In the genomic region with DNA sequence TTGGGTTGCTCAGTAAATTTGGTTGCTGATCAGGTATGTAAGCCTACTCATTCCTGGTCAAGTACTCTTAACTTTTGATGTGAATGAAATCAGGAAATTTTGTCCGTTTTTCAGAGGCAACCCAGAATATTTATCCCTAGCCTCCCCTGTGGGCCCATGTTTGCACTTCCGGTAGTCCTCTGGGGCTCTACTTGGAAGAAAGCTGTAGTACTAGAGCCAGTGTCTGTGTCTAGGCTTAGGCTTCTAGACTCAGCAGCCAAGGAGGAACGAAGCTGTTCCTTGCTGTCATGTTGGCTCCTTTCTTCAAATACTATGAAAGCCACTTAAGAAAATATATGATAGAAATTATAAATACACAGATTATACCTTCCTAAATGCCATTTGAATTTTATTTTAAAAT, we compare ENCODE assay signal across 21 cellular contexts. TPM values are rescaled to one million over a fixed set of nuclear protein-coding genes. Genes with fewer than 3 reads are reported as not detected.
A peak's percentile ranks its signal among the peaks of the same experiment; 100 is the strongest.
DNase-seq lines count a peak whose midpoint lies in the region; ATAC-seq lines count a peak whose summit lies in the region.
"Had no signal": no experiment of that assay in that cellular context is flagged by ENCODE, and none has a peak within 500 bp of the region (broad histone marks: within the 10 kb centered on the region; RNA-seq: fewer than 3 reads in every experiment).

No MANE protein-coding gene starts in this region.

- peaks cover 35% of the 10 kb centered on the region for H3K4me1 ChIP-seq in thymus (ENCODE audit: control insufficient read depth, insufficient read depth, low read length)
- H3K4me1 ChIP-seq: gastroesophageal sphincter, HAP-1, suprapubic skin had no signal

- H3K4me3 ChIP-seq in thymus (ENCODE audit: low read length), result no peak overlapping the region
- H3K4me3 ChIP-seq: BLaER1 treated with 17β-estradiol and CSF1 and Interleukin-3, amounts not matched to agents 10 nM and 100 nM; gastroesophageal sphincter; HAP-1; hepatocyte; suprapubic skin had no signal

- CTCF ChIA-PET in T-cell (lab: Charles Lee), result interaction anchor here in 1 of 2 donors (0.8 to 1.2 kb wide), 2 partner anchors 9 kb away, joined by 3 read pairs; no protein-coding TSS in a partner anchor

- POLR2A ChIA-PET in T-cell (lab: Charles Lee), result interaction anchor here in 1 of 2 donors (1.0 kb wide), 1 partner anchor 11 kb away, joined by 4 read pairs; no protein-coding TSS in a partner anchor
- POLR2A ChIA-PET in naive thymus-derived CD8-positive, alpha-beta T cell (lab: Charles Lee), result interaction anchor here (1.4 kb wide), 1 partner anchor 12 kb away, joined by 3 read pairs; no protein-coding TSS in a partner anchor

- H3K36me3 ChIP-seq in thymus (ENCODE audit: control insufficient read depth, insufficient read depth), result peaks cover 5% of the 10 kb centered on the region
- H3K36me3 ChIP-seq: HAP-1 had no signal

- peaks cover 38% of the 10 kb centered on the region for H3K4me1 Mint-ChIP-seq in stimulated activated naive CD8-positive, alpha-beta T cell treated with anti-CD3 and anti-CD28 coated beads, Interleukin-15, Interleukin-2, amounts not matched to agents 100 ng/mL and 50 ng/mL, for 24 hours (ENCODE audit: low read depth)
- H3K4me1 Mint-ChIP-seq in stimulated activated naive CD8-positive, alpha-beta T cell treated with anti-CD3 and anti-CD28 coated beads, Interleukin-15, amount 100 ng/mL, for 72 hours, result peaks cover 33% of the 10 kb centered on the region
- H3K4me1 Mint-ChIP-seq in T-cell, result peaks cover 32 to 53% (median 48%) of the 10 kb centered on the region in 3 donors
- peaks cover 5 to 53% (median 41%) of the 10 kb centered on the region in 4 donors for H3K4me1 Mint-ChIP-seq in naive thymus-derived CD8-positive, alpha-beta T cell

- H3K36me3 Mint-ChIP-seq in stimulated activated naive CD8-positive, alpha-beta T cell treated with anti-CD3 and anti-CD28 coated beads, Interleukin-15, Interleukin-2, amounts not matched to agents 100 ng/mL and 50 ng/mL, for 24 hours (ENCODE audit: low read depth), result peaks cover 34% of the 10 kb centered on the region
- peaks cover 15% of the 10 kb centered on the region for H3K36me3 Mint-ChIP-seq in T-cell
- peaks cover 0 to 43% (median 8%) of the 10 kb centered on the region in 3 donors for H3K36me3 Mint-ChIP-seq in naive thymus-derived CD8-positive, alpha-beta T cell
- peaks cover 0 to 13% of the 10 kb centered on the region in 2 donors for H3K36me3 Mint-ChIP-seq in activated naive CD4-positive, alpha-beta T cell treated with anti-CD3 and anti-CD28 coated beads, Interleukin-2, amount 50 U/mL, for 72 hours

- WGBS in thymus, result 95% methylated on average over 3 of the region's 3 CpGs

- H3K9me3 ChIP-seq in thymus (ENCODE audit: control insufficient read depth), result no peaks in the 10 kb centered on the region
- H3K9me3 ChIP-seq: BLaER1 treated with 17β-estradiol and CSF1 and Interleukin-3, amounts not matched to agents 10 nM and 100 nM; gastroesophageal sphincter; HAP-1; suprapubic skin had no signal

- H3K27me3 Mint-ChIP-seq in stimulated activated naive CD8-positive, alpha-beta T cell treated with anti-CD3 and anti-CD28 coated beads, Interleukin-15, Interleukin-2, amounts not matched to agents 100 ng/mL and 50 ng/mL, for 24 hours, result no peaks in the 10 kb centered on the region
- H3K27me3 Mint-ChIP-seq in stimulated activated naive CD8-positive, alpha-beta T cell treated with anti-CD3 and anti-CD28 coated beads, Interleukin-15, amount 100 ng/mL, for 72 hours, result no peaks in the 10 kb centered on the region
- H3K27me3 Mint-ChIP-seq in T-cell, result no peaks in the 10 kb centered on the region
- no peaks in the 10 kb centered on the region for H3K27me3 Mint-ChIP-seq in naive thymus-derived CD8-positive, alpha-beta T cell

- no peaks in the 10 kb centered on the region for H3K27me3 ChIP-seq in thymus (ENCODE audit: control insufficient read depth, insufficient read depth)
- H3K27me3 ChIP-seq: BLaER1 treated with 17β-estradiol and CSF1 and Interleukin-3, amounts not matched to agents 10 nM and 100 nM; gastroesophageal sphincter; hepatocyte; suprapubic skin had no signal

- no peak for DNase-seq in stimulated activated naive CD8-positive, alpha-beta T cell treated with anti-CD3 and anti-CD28 coated beads, Interleukin-15, amount 100 ng/mL, for 72 hours
- DNase-seq in T-cell (no peak), cortex of kidney (lab: John Stamatoyannopoulos, UW) (no peak), LoVo (ENCODE audit: low spot score) (no peak)
- DNase-seq in naive thymus-derived CD8-positive, alpha-beta T cell, result no peak
- DNase-seq in activated naive CD4-positive, alpha-beta T cell treated with anti-CD3 and anti-CD28 coated beads, Interleukin-2, amount 50 U/mL, for 72 hours (ENCODE audit: low spot score in 2 of 2), result no peak
- DNase-seq: activated naive CD4-positive, alpha-beta T cell treated with Interleukin-2 at 50 U/mL for 16 hours; activated T-cell treated with anti-CD3 and anti-CD28 coated beads, Interleukin-2, amount 50 U/mL, for 1 hour; mammary epithelial cell; NCI-H146; NCI-H345; SHP77 treated with DMSO at 0.1 percent for 48 hours; stimulated activated CD4-positive, alpha-beta T cell treated with anti-CD3 and anti-CD28 coated beads, Interleukin-4, amount 100 ng/mL, for 1 hour had no signal

- peak overlapping the region; percentile 54 for H3K27ac ChIP-seq in thymus (ENCODE audit: low read depth)
- H3K27ac ChIP-seq: BLaER1 treated with 17β-estradiol and CSF1 and Interleukin-3, amounts not matched to agents 10 nM and 100 nM; gastroesophageal sphincter; hepatocyte; suprapubic skin had no signal

- H3K9me3 Mint-ChIP-seq in stimulated activated naive CD8-positive, alpha-beta T cell treated with anti-CD3 and anti-CD28 coated beads, Interleukin-15, Interleukin-2, amounts not matched to agents 100 ng/mL and 50 ng/mL, for 24 hours, result no peaks in the 10 kb centered on the region
- H3K9me3 Mint-ChIP-seq in stimulated activated naive CD8-positive, alpha-beta T cell treated with anti-CD3 and anti-CD28 coated beads, Interleukin-15, amount 100 ng/mL, for 72 hours, result no peaks in the 10 kb centered on the region
- H3K9me3 Mint-ChIP-seq in T-cell, result no peaks in the 10 kb centered on the region
- H3K9me3 Mint-ChIP-seq in naive thymus-derived CD8-positive, alpha-beta T cell, result no peaks in the 10 kb centered on the region
- no peaks in the 10 kb centered on the region for H3K9me3 Mint-ChIP-seq in activated naive CD4-positive, alpha-beta T cell treated with anti-CD3 and anti-CD28 coated beads, Interleukin-2, amount 50 U/mL, for 72 hours

- H3K27ac Mint-ChIP-seq in stimulated activated naive CD8-positive, alpha-beta T cell treated with anti-CD3 and anti-CD28 coated beads, Interleukin-15, Interleukin-2, amounts not matched to agents 100 ng/mL and 50 ng/mL, for 24 hours, result peak overlapping the region; percentile 52
- H3K27ac Mint-ChIP-seq in stimulated activated naive CD8-positive, alpha-beta T cell treated with anti-CD3 and anti-CD28 coated beads, Interleukin-15, amount 100 ng/mL, for 72 hours, result no peak overlapping the region
- H3K27ac Mint-ChIP-seq in T-cell, result peak overlapping the region; percentile 83 to 84
- peak overlapping the region in 9 of 10 donors; percentile 48 to 91 (median 79) for H3K27ac Mint-ChIP-seq in naive thymus-derived CD8-positive, alpha-beta T cell
- H3K27ac Mint-ChIP-seq in activated naive CD4-positive, alpha-beta T cell treated with anti-CD3 and anti-CD28 coated beads, Interleukin-2, amount 50 U/mL, for 72 hours, result no peak overlapping the region

- H3K4me3 Mint-ChIP-seq in stimulated activated naive CD8-positive, alpha-beta T cell treated with anti-CD3 and anti-CD28 coated beads, Interleukin-15, Interleukin-2, amounts not matched to agents 100 ng/mL and 50 ng/mL, for 24 hours, result no peak overlapping the region
- H3K4me3 Mint-ChIP-seq in stimulated activated naive CD8-positive, alpha-beta T cell treated with anti-CD3 and anti-CD28 coated beads, Interleukin-15, amount 100 ng/mL, for 72 hours, result no peak overlapping the region
- no peak overlapping the region for H3K4me3 Mint-ChIP-seq in T-cell
- H3K4me3 Mint-ChIP-seq in naive thymus-derived CD8-positive, alpha-beta T cell, result no peak overlapping the region

- no peak for ATAC-seq in stimulated activated naive CD8-positive, alpha-beta T cell treated with anti-CD3 and anti-CD28 coated beads, Interleukin-15, amount 100 ng/mL, for 72 hours
- no peak for ATAC-seq in T-cell (replicated peaks in 1 of 4)
- no peak for ATAC-seq in naive thymus-derived CD8-positive, alpha-beta T cell
- no peak for ATAC-seq in activated naive CD4-positive, alpha-beta T cell treated with anti-CD3 and anti-CD28 coated beads, Interleukin-2, amount 50 U/mL, for 72 hours
- ATAC-seq: gastroesophageal sphincter, Panc1 had no signal

RNA-seq across cellular contexts. Expression of gene ESRP2, which starts 21.2 kb away (rescaled TPM):
- total RNA-seq in T-cell, result under 1 TPM in 3 of 5 donors, not detected in 2; 0.47 to 0.79 (median 0.62) TPM
- total RNA-seq in naive thymus-derived CD8-positive, alpha-beta T cell, result under 1 TPM; 0.22 to 0.36 TPM
- under 1 TPM in 1 of 3 donors, not detected in 2; 0.64 TPM for polyA plus RNA-seq in naive thymus-derived CD8-positive, alpha-beta T cell
- 10.7 TPM for polyA plus RNA-seq in thymus
- under 1 TPM; 0.43 to 0.48 TPM for total RNA-seq in activated naive CD4-positive, alpha-beta T cell treated with anti-CD3 and anti-CD28 coated beads, Interleukin-2, amount 50 U/mL, for 72 hours

RNA-seq across cellular contexts. Expression of gene PLA2G15, which starts 30.4 kb away (rescaled TPM):
- total RNA-seq in T-cell, result 10 to 100 TPM in 4 of 5 donors, 1 to 10 TPM in 1; 8.7 to 16.4 (median 10.9) TPM
- 1 to 10 TPM; 6.3 to 8.0 TPM for total RNA-seq in naive thymus-derived CD8-positive, alpha-beta T cell
- 1 to 10 TPM; 2.4 to 9.6 (median 4.6) TPM for polyA plus RNA-seq in naive thymus-derived CD8-positive, alpha-beta T cell
- 13.1 TPM for polyA plus RNA-seq in thymus
- total RNA-seq in activated naive CD4-positive, alpha-beta T cell treated with anti-CD3 and anti-CD28 coated beads, Interleukin-2, amount 50 U/mL, for 72 hours, result 1 to 10 TPM; 9.7 to 9.8 TPM

RNA-seq across cellular contexts. Expression of gene SLC7A6, which starts 49.6 kb away (rescaled TPM):
- 100 to 1,000 TPM; 146 to 216 (median 185) TPM for total RNA-seq in T-cell
- 100 to 1,000 TPM; 211 to 228 TPM for total RNA-seq in naive thymus-derived CD8-positive, alpha-beta T cell
- 10 to 100 TPM; 14.3 to 20.2 (median 19.2) TPM for polyA plus RNA-seq in naive thymus-derived CD8-positive, alpha-beta T cell
- 47.3 TPM for polyA plus RNA-seq in thymus
- 10 to 100 TPM; 69.0 to 97.7 TPM for total RNA-seq in activated naive CD4-positive, alpha-beta T cell treated with anti-CD3 and anti-CD28 coated beads, Interleukin-2, amount 50 U/mL, for 72 hours

Comparison
In these comparisons a context has a peak if more than half of its experiments do, and no peak if none do; other contexts are left out.
1. H3K27ac Mint-ChIP-seq: peak in stimulated activated naive CD8-positive, alpha-beta T cell treated with anti-CD3 and anti-CD28 coated beads, Interleukin-15, Interleukin-2, amounts not matched to agents 100 ng/mL and 50 ng/mL, for 24 hours (single experiment), T-cell (2 of 2) and naive thymus-derived CD8-positive, alpha-beta T cell (9 of 10); none in stimulated activated naive CD8-positive, alpha-beta T cell treated with anti-CD3 and anti-CD28 coated beads, Interleukin-15, amount 100 ng/mL, for 72 hours (0 of 2) and activated naive CD4-positive, alpha-beta T cell treated with anti-CD3 and anti-CD28 coated beads, Interleukin-2, amount 50 U/mL, for 72 hours (0 of 2).